In the genomic region with DNA sequence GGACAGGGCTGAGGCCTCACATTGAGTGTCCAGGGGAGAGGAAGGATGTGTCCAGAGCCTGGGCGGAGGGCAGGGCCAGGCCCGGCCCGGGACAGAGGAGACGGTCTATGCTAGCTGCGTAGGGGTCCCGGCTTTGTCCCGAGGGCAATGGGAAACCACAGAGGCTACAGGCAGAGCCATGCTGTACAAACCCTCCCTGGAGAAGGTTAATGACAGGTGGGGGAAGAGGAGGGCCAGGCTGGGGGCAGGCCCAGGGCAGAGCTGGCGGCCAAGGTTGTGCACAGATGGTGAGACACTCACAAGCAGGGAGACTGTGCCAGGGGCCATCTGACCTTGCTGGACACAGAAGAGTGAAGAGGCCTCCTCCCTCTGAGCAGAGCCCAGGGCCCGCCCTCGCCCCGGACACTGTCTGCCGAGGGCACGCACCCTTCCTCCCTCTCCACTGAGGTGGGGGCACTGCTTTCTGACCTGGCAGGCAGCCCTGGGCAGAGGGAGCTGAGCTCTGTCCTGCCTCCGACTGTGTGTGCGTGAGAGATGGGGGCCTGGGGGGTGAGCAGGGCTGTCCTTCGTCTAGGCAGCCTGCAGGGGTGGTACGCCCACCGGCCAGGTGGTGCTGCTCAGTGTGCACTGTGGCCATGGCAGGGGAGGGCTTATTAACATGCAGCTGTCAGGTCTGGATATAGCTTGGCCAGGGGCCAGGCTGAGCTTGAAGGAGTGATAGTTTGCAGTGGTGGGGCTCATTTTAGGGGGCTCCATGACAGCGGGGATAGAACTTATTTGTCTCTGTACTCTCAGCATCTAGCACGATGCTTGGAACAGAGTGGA, we compare ENCODE assay signal across 16 cellular contexts.
DNase-seq lines count a peak whose midpoint lies in the region; TF ChIP-seq lines count a peak whose summit lies in the region.
"Had no signal": no experiment of that assay in that cellular context is flagged by ENCODE, and none has a peak within 500 bp of the region (broad histone marks: within the 10 kb centered on the region; RNA-seq: fewer than 3 reads in every experiment).

No MANE protein-coding gene starts in this region.

- H3K36me3 ChIP-seq in left ventricle myocardium inferior = no peaks in the 10 kb centered on the region
- H3K36me3 ChIP-seq: cardiac muscle cell had no signal

- H3K9me3 ChIP-seq in left ventricle myocardium inferior (replicated peaks) = no peaks in the 10 kb centered on the region

- H3K4me3 ChIP-seq in left ventricle myocardium inferior = no peak overlapping the region
- H3K4me3 ChIP-seq: cardiac muscle cell, lung had no signal

- in situ Hi-C loops in KBM-7 (cut with MboI; ENCODE audit: low pct_unique_long_range_greater_than_20kb, low sequenced_read_pairs) = no loop called here

- POLR2A ChIA-PET in RWPE1 (lab: Yijun Ruan, JAX; ENCODE audit: low non-redundant PET) = no interaction called here

- CTCF ChIA-PET in RWPE1 (lab: Yijun Ruan, JAX) = interaction anchor here (0.6 kb wide), 1 partner anchor 1341 kb away, joined by 4 read pairs; no protein-coding TSS in a partner anchor

- H3K27ac ChIP-seq in left ventricle myocardium inferior (replicated peaks) (no peak overlapping the region), RWPE1 (no peak overlapping the region)
- H3K27ac ChIP-seq: cardiac muscle cell, HL-60 had no signal

- intact Hi-C loops in cardiac septum (cut with DNase I) (no loop called here), left ventricle myocardium inferior (cut with micrococcal nuclease) (no loop called here)

- no peak for TF ChIP-seq CTCF in left ventricle myocardium inferior (IDR thresholded peaks at IDR 0.05; ENCODE audit: borderline replicate concordance)
- TF ChIP-seq CTCF in RWPE1 (conservative IDR thresholded peaks at IDR 0.05; ENCODE audit: low read depth) = no peak

- DNase-seq in cardiac septum (ENCODE audit: low spot score) (peak; percentile 67), left ventricle myocardium inferior (no peak), NCI-H345 treated with DMSO at 0.1 percent for 48 hours (lab: John Stamatoyannopoulos, UW; ENCODE audit: unreplicated experiment) (peak; percentile 36), cerebellum (ENCODE audit: low spot score) (peak; percentile 86), hippocampal formation (lab: John Stamatoyannopoulos, UW) (no peak), RWPE1 (ENCODE audit: low spot score) (no peak), KBM-7 (no peak), anterior cingulate cortex (lab: John Stamatoyannopoulos, UW) (no peak)
- DNase-seq: activated CD4-positive, alpha-beta T cell treated with anti-CD3 and anti-CD28 coated beads, Interleukin-2, amount 10 ng/mL, durations not matched to agents 7 days and 5 days; activated T-cell treated with anti-CD3 and anti-CD28 coated beads for 4 hours; Calu3; natural killer cell; NCI-H187 had no signal

- peaks cover 28% of the 10 kb centered on the region for H3K27me3 ChIP-seq in left ventricle myocardium inferior (ENCODE audit: low read depth)
- H3K27me3 ChIP-seq: cardiac muscle cell had no signal

- H3K4me1 ChIP-seq in left ventricle myocardium inferior = no peaks in the 10 kb centered on the region

Comparison
In these comparisons a context has a peak if more than half of its experiments do, and no peak if none do; other contexts are left out.
1. DNase-seq: peak in cardiac septum (single experiment), NCI-H345 treated with DMSO at 0.1 percent for 48 hours (single experiment) and cerebellum (single experiment); none in left ventricle myocardium inferior (single experiment), hippocampal formation (0 of 2), RWPE1 (single experiment), KBM-7 (single experiment) and anterior cingulate cortex (0 of 58).